ENCODE assay signal across 20 cellular contexts in the genomic region with DNA sequence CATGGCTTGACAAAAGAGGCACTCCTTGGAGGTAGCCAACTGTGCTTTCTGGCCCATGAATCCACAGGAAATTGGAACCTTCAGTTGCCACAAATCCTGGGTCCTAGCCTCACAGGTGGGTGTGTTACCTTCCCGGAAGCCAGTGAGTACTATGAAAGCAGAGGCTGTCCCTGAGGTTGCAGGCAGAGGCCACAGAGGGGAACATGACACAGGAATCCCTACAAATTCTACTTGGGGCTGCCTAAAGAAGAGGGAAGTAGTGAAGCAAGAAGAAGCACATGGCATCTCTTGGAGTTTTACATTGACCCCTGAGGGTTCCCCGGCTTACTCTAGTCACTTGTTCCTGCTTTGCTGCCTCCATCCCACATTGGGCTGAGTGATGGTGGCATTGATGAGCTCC. TPM values are rescaled to one million over a fixed set of nuclear protein-coding genes. Genes with fewer than 3 reads are reported as not detected.
DNase-seq lines count a peak whose midpoint lies in the region; ATAC-seq and TF ChIP-seq lines count a peak whose summit lies in the region.
"Had no signal": no experiment of that assay in that cellular context is flagged by ENCODE, and none has a peak within 500 bp of the region (broad histone marks: within the 10 kb centered on the region; RNA-seq: fewer than 3 reads in every experiment).

No MANE protein-coding gene starts in this region.

- H4K20me1 ChIP-seq in PC-3 (ENCODE audit: low read length), result no peaks in the 10 kb centered on the region

- no peak overlapping the region for H2AFZ ChIP-seq in PC-3 (ENCODE audit: low read length)

- peak overlapping the region; percentile 20 for H3K4me3 Mint-ChIP-seq in activated naive CD8-positive, alpha-beta T cell
- no peak overlapping the region for H3K4me3 Mint-ChIP-seq in activated naive CD8-positive, alpha-beta T cell treated with anti-CD3 and anti-CD28 coated beads, Interleukin-2, amount 50 U/mL, for 24 hours
- H3K4me3 Mint-ChIP-seq: activated B cell treated with CpG ODN at 0.5 μM for 24 hours had no signal

- H3K9me2 ChIP-seq in PC-3 (replicated peaks; ENCODE audit: low read length), result no peaks in the 10 kb centered on the region

- H3K4me1 Mint-ChIP-seq in activated naive CD8-positive, alpha-beta T cell (ENCODE audit: low read depth), result peaks cover 29% of the 10 kb centered on the region
- peaks cover 28% of the 10 kb centered on the region for H3K4me1 Mint-ChIP-seq in activated naive CD8-positive, alpha-beta T cell treated with anti-CD3 and anti-CD28 coated beads, Interleukin-2, amount 50 U/mL, for 24 hours

- POLR2A ChIA-PET in PC-3 (lab: Charles Lee; ENCODE audit: unreplicated experiment), result no interaction called here

- H3K27me3 Mint-ChIP-seq in activated naive CD8-positive, alpha-beta T cell, result no peaks in the 10 kb centered on the region
- H3K27me3 Mint-ChIP-seq in activated naive CD8-positive, alpha-beta T cell treated with anti-CD3 and anti-CD28 coated beads, Interleukin-2, amount 50 U/mL, for 24 hours, result no peaks in the 10 kb centered on the region
- H3K27me3 Mint-ChIP-seq: activated B cell treated with CpG ODN at 0.5 μM for 24 hours had no signal

- in situ Hi-C loops in transverse colon (cut with MboI; ENCODE audit: low pct_ligation_motif_present in 1 of 4, low pct_unique_long_range_greater_than_20kb in 1 of 4, low sequenced_read_pairs in 3 of 4), result no loop called here

- CTCF ChIA-PET in PC-3 (lab: Charles Lee), result no interaction called here

- no peak for TF ChIP-seq EP300 in transverse colon (IDR thresholded peaks at IDR 0.05; ENCODE audit: low read depth)

- H3K27me3 ChIP-seq in PC-3 (ENCODE audit: low read length) (no peaks in the 10 kb centered on the region), duodenal mucosa (ENCODE audit: control insufficient read depth in 1 of 2, insufficient read depth in 2 of 2, low read length in 2 of 2) (no peaks in the 10 kb centered on the region), transverse colon (no peaks in the 10 kb centered on the region)

- H3K9me3 Mint-ChIP-seq in activated naive CD8-positive, alpha-beta T cell (ENCODE audit: low read depth), result no peaks in the 10 kb centered on the region
- no peaks in the 10 kb centered on the region for H3K9me3 Mint-ChIP-seq in activated naive CD8-positive, alpha-beta T cell treated with anti-CD3 and anti-CD28 coated beads, Interleukin-2, amount 50 U/mL, for 24 hours
- H3K9me3 Mint-ChIP-seq: activated B cell treated with CpG ODN at 0.5 μM for 24 hours; CD8-positive, alpha-beta T cell had no signal

- peak overlapping the region; percentile 97 for H3K4me2 ChIP-seq in PC-3 (ENCODE audit: low read length)

- H3K36me3 Mint-ChIP-seq in activated naive CD8-positive, alpha-beta T cell, result no peaks in the 10 kb centered on the region
- no peaks in the 10 kb centered on the region for H3K36me3 Mint-ChIP-seq in activated naive CD8-positive, alpha-beta T cell treated with anti-CD3 and anti-CD28 coated beads, Interleukin-2, amount 50 U/mL, for 24 hours (ENCODE audit: low read depth)
- H3K36me3 Mint-ChIP-seq: CD8-positive, alpha-beta T cell had no signal

- no peak overlapping the region for H3K27ac Mint-ChIP-seq in activated naive CD8-positive, alpha-beta T cell
- H3K27ac Mint-ChIP-seq in activated naive CD8-positive, alpha-beta T cell treated with anti-CD3 and anti-CD28 coated beads, Interleukin-2, amount 50 U/mL, for 24 hours, result no peak overlapping the region

- TF ChIP-seq CTCF in PC-3 (conservative IDR thresholded peaks at IDR 0.05; ENCODE audit: low read depth, low read length) (no peak), transverse colon (IDR thresholded peaks at IDR 0.05) (no peak)

- H3K9me3 ChIP-seq in PC-3 (ENCODE audit: low read length), result no peaks in the 10 kb centered on the region
- no peaks in the 10 kb centered on the region for H3K9me3 ChIP-seq in duodenal mucosa (ENCODE audit: control insufficient read depth in 1 of 2, low read length in 2 of 2)
- H3K9me3 ChIP-seq in transverse colon, result no peaks in the 10 kb centered on the region
- H3K9me3 ChIP-seq: lower lobe of right lung had no signal

- H3K79me2 ChIP-seq in PC-3 (ENCODE audit: low read length), result peaks cover 79% of the 10 kb centered on the region

- ATAC-seq in activated naive CD8-positive, alpha-beta T cell treated with anti-CD3 and anti-CD28 coated beads, Interleukin-2, amount 50 U/mL, for 24 hours, result no peak
- ATAC-seq in PC-3, result no peak
- ATAC-seq: CD8-positive, alpha-beta T cell; lower lobe of right lung had no signal

- H3K9ac ChIP-seq in PC-3 (ENCODE audit: low read length) (no peak overlapping the region), duodenal mucosa (ENCODE audit: low read depth in 1 of 2, low read length in 2 of 2) (peak overlapping the region in 1 of 2 donors; percentile 94)

- H3F3A ChIP-seq in PC-3 (ENCODE audit: low read length, unreplicated experiment), result no peaks in the 10 kb centered on the region

- peak overlapping the region; percentile 97 for H3K4me3 ChIP-seq in PC-3 (ENCODE audit: low read length)
- peak overlapping the region; percentile 93 to 98 for H3K4me3 ChIP-seq in duodenal mucosa (ENCODE audit: low read depth in 1 of 2, low read length in 2 of 2)
- H3K4me3 ChIP-seq in transverse colon, result peak overlapping the region in 1 of 4 donors; percentile 70
- H3K4me3 ChIP-seq: lower lobe of right lung had no signal

- TF ChIP-seq POLR2A in transverse colon (IDR thresholded peaks at IDR 0.05), result no peak

- DNase-seq in activated naive CD8-positive, alpha-beta T cell treated with anti-CD3 and anti-CD28 coated beads, Interleukin-2, amount 50 U/mL, for 24 hours, result no peak
- DNase-seq in PC-3 (no peak), transverse colon (no peak), NCI-H2029 treated with DMSO at 0.1 percent for 48 hours (lab: John Stamatoyannopoulos, UW) (no peak), NCI-H2081 (lab: John Stamatoyannopoulos, UW) (no peak), DMS53 treated with DMSO at 0.1 percent for 48 hours (lab: John Stamatoyannopoulos, UW; ENCODE audit: unreplicated experiment) (no peak)
- DNase-seq: activated B cell treated with CpG ODN at 0.5 μM for 24 hours; activated effector memory CD4-positive, alpha-beta T cell treated with Interleukin-2 at 50 U/mL for 16 hours; amniotic stem cell; CD8-positive, alpha-beta T cell; cerebellar nuclear complex; foreskin melanocyte; IMR-90; lower lobe of right lung; NCI-H1417; NCI-H2227 treated with DMSO at 0.1 percent for 48 hours; OCI-M1; stimulated activated naive CD4-positive, alpha-beta T cell had no signal

- intact Hi-C loops in PC-3 (cut with micrococcal nuclease) (no loop called here), transverse colon (cut with DNase I; ENCODE audit: low total_unique reads) (no loop called here)

- H3K27ac ChIP-seq in PC-3 (ENCODE audit: low read length), result peak overlapping the region; percentile 29
- H3K27ac ChIP-seq in duodenal mucosa (ENCODE audit: low read depth, low read length), result no peak overlapping the region
- H3K27ac ChIP-seq in transverse colon, result peak overlapping the region; percentile 12 to 90 (median 34)
- H3K27ac ChIP-seq: lower lobe of right lung had no signal

- H3K4me1 ChIP-seq in PC-3 (ENCODE audit: insufficient read depth, low read length), result peaks cover 32% of the 10 kb centered on the region
- peaks cover 0 to 24% of the 10 kb centered on the region in 2 donors for H3K4me1 ChIP-seq in duodenal mucosa (ENCODE audit: control insufficient read depth in 1 of 2, insufficient read depth in 2 of 2, low read length in 2 of 2)
- H3K4me1 ChIP-seq in transverse colon, result peaks cover 5 to 43% (median 37%) of the 10 kb centered on the region in 4 donors

- 59% methylated on average over 2 of the region's 2 CpGs; no CpG with 5 or more reads in 1 of the 2 donors for WGBS in transverse colon (ENCODE audit: low coverage in 1 of 2), 2 donors

- no TSS peak for BruUV-seq in PC-3 (replicated peaks; lab: Mats Ljungman, UMichigan)

- H3K36me3 ChIP-seq in PC-3 (ENCODE audit: low read depth, low read length), result no peaks in the 10 kb centered on the region
- H3K36me3 ChIP-seq in duodenal mucosa (ENCODE audit: control insufficient read depth in 1 of 2, insufficient read depth in 2 of 2, low read length in 2 of 2), result peaks cover 0 to 5% of the 10 kb centered on the region in 2 donors
- H3K36me3 ChIP-seq in transverse colon, result no peaks in the 10 kb centered on the region
- H3K36me3 ChIP-seq: lower lobe of right lung had no signal

RNA-seq across cellular contexts. Expression of a gene that starts 2.6 kb away (rescaled TPM):
- 8.2 and 21.8 TPM in 2 replicates for total RNA-seq in PC-3 (2014; rRNA removed)
- 100 to 1,000 TPM in 1 of 4 donors, 10 to 100 TPM in 3; 34.6 to 129 (median 67.8) TPM for total RNA-seq in transverse colon
